ENCODE assay signal across 21 cellular contexts in the genomic region with DNA sequence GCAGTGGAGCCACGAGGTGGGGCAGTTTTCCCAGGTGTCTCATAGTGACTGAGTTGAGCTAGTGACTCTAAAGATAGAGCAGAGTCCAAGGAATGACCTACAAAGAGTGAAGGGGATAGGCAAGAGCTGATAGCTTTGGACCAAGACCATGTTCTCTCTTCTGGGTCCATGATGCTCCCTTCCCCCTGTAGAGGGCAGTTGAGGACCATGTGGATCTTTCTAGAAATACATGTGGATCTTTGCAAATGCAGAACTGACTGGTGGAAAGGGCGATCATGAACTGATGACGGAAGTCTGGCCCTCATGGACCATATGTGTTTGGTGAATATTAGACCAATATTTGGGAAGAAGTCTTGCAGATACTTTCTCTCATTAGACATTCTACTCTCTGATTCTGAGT. TPM values are rescaled to one million over a fixed set of nuclear protein-coding genes. Genes with fewer than 3 reads are reported as not detected.
DNase-seq lines count a peak whose midpoint lies in the region; ATAC-seq and TF ChIP-seq lines count a peak whose summit lies in the region.
"Had no signal": no experiment of that assay in that cellular context is flagged by ENCODE, and none has a peak within 500 bp of the region (broad histone marks: within the 10 kb centered on the region; RNA-seq: fewer than 3 reads in every experiment).

No MANE protein-coding gene starts in this region.

- H3K9me2 ChIP-seq in SK-N-SH: no peaks in the 10 kb centered on the region
- H3K9me2 ChIP-seq in PC-3 (replicated peaks; ENCODE audit: low read length): no peaks in the 10 kb centered on the region

- no peak for TF ChIP-seq POLR2A in prostate gland (IDR thresholded peaks at IDR 0.05)

- WGBS in SK-N-SH (ENCODE audit: low lambda C conversion rate): 61% methylated on average over 3 of the region's 3 CpGs
- WGBS in prostate gland: 66% methylated on average over 3 of the region's 3 CpGs

- H3K4me3 ChIP-seq in SK-N-SH (ENCODE audit: low read depth in 2 of 2, low read length in 1 of 2) (no peak overlapping the region), PC-3 (ENCODE audit: low read length) (no peak overlapping the region), choroid plexus epithelial cell (ENCODE audit: low read depth, low read length) (no peak overlapping the region), prostate gland (no peak overlapping the region)
- H3K4me3 ChIP-seq: BLaER1 had no signal

- H3K9me3 ChIP-seq in SK-N-SH (no peaks in the 10 kb centered on the region), PC-3 (ENCODE audit: low read length) (no peaks in the 10 kb centered on the region), prostate gland (no peaks in the 10 kb centered on the region)
- H3K9me3 ChIP-seq: BLaER1 had no signal

- H3K27me3 ChIP-seq in SK-N-SH (ENCODE audit: insufficient read depth) (no peaks in the 10 kb centered on the region), PC-3 (ENCODE audit: low read length) (no peaks in the 10 kb centered on the region), foreskin keratinocyte (no peaks in the 10 kb centered on the region), prostate gland (replicated peaks; ENCODE audit: insufficient read depth) (no peaks in the 10 kb centered on the region)
- H3K27me3 ChIP-seq: BLaER1 had no signal

- H3K36me3 ChIP-seq in SK-N-SH (replicated peaks in 1 of 2; ENCODE audit: control insufficient read depth in 1 of 2, insufficient read depth in 2 of 2, low read length in 1 of 2) (no peaks in the 10 kb centered on the region), PC-3 (ENCODE audit: low read depth, low read length) (no peaks in the 10 kb centered on the region), prostate gland (no peaks in the 10 kb centered on the region)
- H3K36me3 ChIP-seq: BLaER1 had no signal

- no peak overlapping the region for H3K4me2 ChIP-seq in SK-N-SH
- no peak overlapping the region for H3K4me2 ChIP-seq in PC-3 (ENCODE audit: low read length)
- H3K4me2 ChIP-seq: BLaER1 had no signal

- TF ChIP-seq RAD21 in SK-N-SH (IDR thresholded peaks at IDR 0.05; ENCODE audit: low read length): no peak

- no TSS peak for BruUV-seq in PC-3 (replicated peaks; lab: Mats Ljungman, UMichigan)

- no peak for TF ChIP-seq EP300 in SK-N-SH (IDR thresholded peaks at IDR 0.05; ENCODE audit: borderline replicate concordance in 1 of 2, low read depth in 1 of 2, low read length in 1 of 2)

- H3K27ac ChIP-seq in SK-N-SH (ENCODE audit: low read depth in 2 of 2, low read length in 1 of 2) (no peak overlapping the region), PC-3 (ENCODE audit: low read length) (no peak overlapping the region), foreskin keratinocyte (no peak overlapping the region), prostate gland (no peak overlapping the region)
- H3K27ac ChIP-seq: BLaER1 had no signal

- peaks cover 20% of the 10 kb centered on the region for H3F3A ChIP-seq in SK-N-SH (replicated peaks; ENCODE audit: insufficient read depth)
- no peaks in the 10 kb centered on the region for H3F3A ChIP-seq in PC-3 (ENCODE audit: low read length, unreplicated experiment)

- no peak overlapping the region for H3K9ac ChIP-seq in SK-N-SH
- no peak overlapping the region for H3K9ac ChIP-seq in PC-3 (ENCODE audit: low read length)
- H3K9ac ChIP-seq: BLaER1 had no signal

- TF ChIP-seq CTCF in SK-N-SH (IDR thresholded peaks at IDR 0.05) (peak; percentile 9; the same call in 1 of the 2 replicates), PC-3 (conservative IDR thresholded peaks at IDR 0.05; ENCODE audit: low read depth, low read length) (0 out of 2 replicates have a peak, but pooled peaks have one; percentile 15), choroid plexus epithelial cell (conservative IDR thresholded peaks at IDR 0.05; ENCODE audit: low read depth, low read length) (peak; percentile 51), foreskin keratinocyte (conservative IDR thresholded peaks at IDR 0.05) (peak; percentile 49), prostate gland (IDR thresholded peaks at IDR 0.05) (no peak)

- ATAC-seq in SK-N-SH treated with all-trans-retinoic acid at 6 μM for 48 hours (no peak), PC-3 (no peak), foreskin keratinocyte (no peak), GM19395 (IDR thresholded peaks at IDR 0.05; ENCODE audit: unreplicated experiment) (no peak)

- intact Hi-C loops in PC-3 (cut with micrococcal nuclease): no loop called here
- intact Hi-C loops in prostate gland (cut with DNase I): no loop called here

- DNase-seq in SK-N-SH: no peak
- no peak for DNase-seq in PC-3
- DNase-seq in choroid plexus epithelial cell (ENCODE audit: low read depth): peak; percentile 31
- DNase-seq in foreskin keratinocyte: no peak
- no peak for DNase-seq in NCI-H2107 treated with DMSO at 0.1 percent for 48 hours (lab: John Stamatoyannopoulos, UW; ENCODE audit: unreplicated experiment)
- no peak for DNase-seq in prostate gland (ENCODE audit: low spot score)
- DNase-seq: 8988T; CD4-positive, alpha-beta memory T cell; DMS53; NCI-H1048; NCI-H1436 treated with DMSO at 0.1 percent for 48 hours; NCI-H2029 treated with DMSO at 0.1 percent for 48 hours; NCI-H2171 treated with DMSO at 0.1 percent for 48 hours; NCI-H446; NCI-H526 treated with DMSO at 0.1 percent for 48 hours; Right ventricle myocardium superior had no signal

- CTCF ChIA-PET in SK-N-SH (lab: Yijun Ruan, JAX) (no interaction called here), PC-3 (lab: Charles Lee) (no interaction called here)

- peaks cover 0 to 18% of the 10 kb centered on the region in 2 experiments; a peak in 1 of 4 replicates for H3K4me1 ChIP-seq in SK-N-SH (ENCODE audit: control insufficient read depth in 1 of 2, insufficient read depth in 2 of 2, low read depth in 1 of 2, low read length in 1 of 2)
- H3K4me1 ChIP-seq in PC-3 (ENCODE audit: insufficient read depth, low read length): peaks cover 20% of the 10 kb centered on the region
- H3K4me1 ChIP-seq in foreskin keratinocyte: peaks cover 25% of the 10 kb centered on the region
- H3K4me1 ChIP-seq in prostate gland (replicated peaks): no peaks in the 10 kb centered on the region
- H3K4me1 ChIP-seq: BLaER1 had no signal

- no peak overlapping the region for H2AFZ ChIP-seq in SK-N-SH (ENCODE audit: low read depth)
- no peak overlapping the region for H2AFZ ChIP-seq in PC-3 (ENCODE audit: low read length)

- H4K20me1 ChIP-seq in SK-N-SH (ENCODE audit: insufficient read depth) (no peaks in the 10 kb centered on the region), PC-3 (ENCODE audit: low read length) (no peaks in the 10 kb centered on the region)
- H4K20me1 ChIP-seq: BLaER1 had no signal

- POLR2A ChIA-PET in SK-N-SH (lab: Yijun Ruan, JAX) (no interaction called here), PC-3 (lab: Charles Lee; ENCODE audit: unreplicated experiment) (no interaction called here)

- H3K79me2 ChIP-seq in SK-N-SH (ENCODE audit: insufficient read depth) (no peaks in the 10 kb centered on the region), PC-3 (ENCODE audit: low read length) (no peaks in the 10 kb centered on the region)

TF ChIP-seq in SK-N-SH, 30 proteins besides CTCF, POLR2A, EP300 and RAD21 (continues in another document):
- TF ChIP-seq TAF1 (IDR thresholded peaks at IDR 0.05; ENCODE audit: borderline replicate concordance, low read depth, low read length) (no peak), POLR2AphosphoS5 (IDR thresholded peaks at IDR 0.05; ENCODE audit: low read depth, low read length) (no peak), CHD2 (IDR thresholded peaks at IDR 0.05; ENCODE audit: low read length, partially characterized antibody) (no peak), ELF1 (IDR thresholded peaks at IDR 0.05) (no peak), TCF12 (IDR thresholded peaks at IDR 0.05) (no peak), GATA2 (CRISPR knock-in tag; IDR thresholded peaks at IDR 0.05) (no peak), NFIC (IDR thresholded peaks at IDR 0.05; ENCODE audit: borderline replicate concordance) (no peak), MAX (IDR thresholded peaks at IDR 0.05; ENCODE audit: low read depth) (no peak), MEF2A (IDR thresholded peaks at IDR 0.05; ENCODE audit: borderline replicate concordance, low read depth) (no peak)

TF ChIP-seq in SK-N-SH treated with all-trans-retinoic acid at 6 μM for 48 hours, 23 proteins besides CTCF, POLR2A, EP300 and RAD21:
- no peak for TF ChIP-seq ESRRG (CRISPR knock-in tag; IDR thresholded peaks at IDR 0.05)
- no peak for TF ChIP-seq ZNF8 (CRISPR knock-in tag; IDR thresholded peaks at IDR 0.05)
- TF ChIP-seq ZC3H10 (CRISPR knock-in tag; IDR thresholded peaks at IDR 0.05): no peak
- TF ChIP-seq ZNF70 (CRISPR knock-in tag; IDR thresholded peaks at IDR 0.05): no peak
- no peak for TF ChIP-seq TOX (CRISPR knock-in tag; IDR thresholded peaks at IDR 0.05; ENCODE audit: borderline replicate concordance)
- TF ChIP-seq ZFP3 (CRISPR knock-in tag; IDR thresholded peaks at IDR 0.05): no peak
TF ChIP-seq in SK-N-SH treated with all-trans-retinoic acid at 6 μM for 48 hours: peak in this region for 0.

RNA-seq across cellular contexts. Expression of gene PSG1, which starts 6.9 kb away (rescaled TPM):
- polyA plus RNA-seq in SK-N-SH (2012; rRNA removed) (0.18 and 0.19 TPM in 2 replicates), foreskin keratinocyte (not detected in 2 replicates)
- polyA plus RNA-seq in SK-N-SH (2012; cell fraction: cytosol; rRNA removed): 0.12 and 0.14 TPM in 2 replicates
- polyA plus RNA-seq in SK-N-SH (2012; cell fraction: nucleus; rRNA removed): 0.09 and 0.48 TPM in 2 replicates
- total RNA-seq in PC-3 (2014; rRNA removed) (not detected in 2 replicates), foreskin keratinocyte (not detected in 2 replicates), prostate gland (not detected)
- total RNA-seq: CD4-positive, alpha-beta memory T cell; H4; HT-29; Right ventricle myocardium superior had no signal
- polyA plus RNA-seq: CD4-positive, alpha-beta memory T cell had no signal

RNA-seq across cellular contexts. Expression of gene PSG6, which starts 45.1 kb away (rescaled TPM):
- polyA plus RNA-seq in SK-N-SH (2012; rRNA removed): 0.05 TPM in 1 of 2 replicates, not detected in the other
- not detected in 2 replicates for polyA plus RNA-seq in SK-N-SH (2012; cell fraction: cytosol; rRNA removed)
- 0.06 and 0.07 TPM in 2 replicates for polyA plus RNA-seq in SK-N-SH (2012; cell fraction: nucleus; rRNA removed)
- not detected in 2 replicates for total RNA-seq in PC-3 (2014; rRNA removed)
- total RNA-seq in foreskin keratinocyte: not detected in 2 replicates
- polyA plus RNA-seq in foreskin keratinocyte: not detected in 2 replicates
- not detected for total RNA-seq in prostate gland
- total RNA-seq: CD4-positive, alpha-beta memory T cell; H4; HT-29; Right ventricle myocardium superior had no signal
- polyA plus RNA-seq: CD4-positive, alpha-beta memory T cell had no signal

Comparison
In these comparisons a context has a peak if more than half of its experiments do, and no peak if none do; other contexts are left out.
1. CTCF ChIP-seq: peak in SK-N-SH (single experiment), PC-3 (single experiment), choroid plexus epithelial cell (single experiment) and foreskin keratinocyte (single experiment); none in prostate gland (0 of 4).